In genomic region chr17:15023589-15023988, GRCh38 we compare ENCODE assay signal across 21 cellular contexts.
"Had no signal": no experiment of that assay in that cellular context is flagged by ENCODE, and none has a peak within 500 bp of the region (broad histone marks: within the 10 kb centered on the region; RNA-seq: fewer than 3 reads in every experiment).

No MANE protein-coding gene starts in this region.

- H3K27me3 ChIP-seq: gastrocnemius medialis, heart right ventricle, spleen, tibial artery, upper lobe of left lung, vagina had no signal

- H3K4me1 ChIP-seq: gastrocnemius medialis, heart right ventricle, left ventricle myocardium inferior, spleen, tibial artery, upper lobe of left lung, vagina had no signal

- H3K27ac Mint-ChIP-seq: naive thymus-derived CD8-positive, alpha-beta T cell; stimulated activated memory B cell treated with anti-CD40 and anti-IgM and Interleukin-4, amounts not matched to agents 10 μg/mL and 1 μg/mL and 100 μg/mL, for 72 hours; stimulated activated naive CD8-positive, alpha-beta T cell treated with anti-CD3 and anti-CD28 coated beads, Interleukin-15, Interleukin-2, amounts not matched to agents 100 ng/mL and 50 ng/mL, for 24 hours had no signal

- H3K36me3 ChIP-seq: gastrocnemius medialis, heart right ventricle, left ventricle myocardium inferior, spleen, tibial artery, upper lobe of left lung, vagina had no signal

- FAIRE-seq: kidney had no signal

- H3K4me1 Mint-ChIP-seq: naive thymus-derived CD8-positive, alpha-beta T cell; stimulated activated memory B cell treated with anti-CD40 and anti-IgM and Interleukin-4, amounts not matched to agents 10 μg/mL and 1 μg/mL and 100 μg/mL, for 72 hours had no signal

- H3K9me3 Mint-ChIP-seq: stimulated activated memory B cell treated with anti-CD40 and anti-IgM and Interleukin-4, amounts not matched to agents 10 μg/mL and 1 μg/mL and 100 μg/mL, for 72 hours; stimulated activated naive CD8-positive, alpha-beta T cell treated with anti-CD3 and anti-CD28 coated beads, Interleukin-15, Interleukin-2, amounts not matched to agents 100 ng/mL and 50 ng/mL, for 24 hours had no signal

- DNase-seq: effector CD4-positive, alpha-beta T cell; gastrocnemius medialis; heart right ventricle; kidney; left cardiac atrium; left ventricle myocardium inferior; mucosa of descending colon; naive thymus-derived CD8-positive, alpha-beta T cell; posterior cingulate gyrus; spleen; stimulated activated CD4-positive, alpha-beta T cell treated with anti-CD3 and anti-CD28 coated beads, Interleukin-15, amount 100 ng/mL, for 24 hours; stimulated activated CD4-positive, alpha-beta T cell treated with anti-CD3 and anti-CD28 coated beads, Interleukin-1b, Interleukin-23, amount 100 ng/mL, for 48 hours; stimulated activated CD4-positive, alpha-beta T cell treated with anti-CD3 and anti-CD28 coated beads, Interleukin-4, amount 100 ng/mL, for 24 hours; tibial artery; upper lobe of left lung had no signal

- H3K36me3 Mint-ChIP-seq: naive thymus-derived CD8-positive, alpha-beta T cell; stimulated activated memory B cell treated with anti-CD40 and anti-IgM and Interleukin-4, amounts not matched to agents 10 μg/mL and 1 μg/mL and 100 μg/mL, for 72 hours had no signal

- H3K9me3 ChIP-seq: gastrocnemius medialis, left ventricle myocardium inferior, mucosa of descending colon, tibial artery, vagina had no signal

- H3K4me3 ChIP-seq: coronary artery, gastrocnemius medialis, heart right ventricle, left ventricle myocardium inferior, lung, mucosa of descending colon, spleen, tibial artery, upper lobe of left lung, vagina had no signal

- H3K4me3 Mint-ChIP-seq: naive thymus-derived CD8-positive, alpha-beta T cell; stimulated activated memory B cell treated with anti-CD40 and anti-IgM and Interleukin-4, amounts not matched to agents 10 μg/mL and 1 μg/mL and 100 μg/mL, for 72 hours; stimulated activated naive CD8-positive, alpha-beta T cell treated with anti-CD3 and anti-CD28 coated beads, Interleukin-15, Interleukin-2, amounts not matched to agents 100 ng/mL and 50 ng/mL, for 24 hours had no signal

- H3K27me3 Mint-ChIP-seq: stimulated activated memory B cell treated with anti-CD40 and anti-IgM and Interleukin-4, amounts not matched to agents 10 μg/mL and 1 μg/mL and 100 μg/mL, for 72 hours; stimulated activated naive CD8-positive, alpha-beta T cell treated with anti-CD3 and anti-CD28 coated beads, Interleukin-15, Interleukin-2, amounts not matched to agents 100 ng/mL and 50 ng/mL, for 24 hours had no signal

- ATAC-seq: gastrocnemius medialis; heart right ventricle; left cardiac atrium; mucosa of descending colon; naive thymus-derived CD8-positive, alpha-beta T cell; sciatic nerve; stimulated activated memory B cell treated with anti-CD40 and anti-IgM and Interleukin-4, amounts not matched to agents 10 μg/mL and 1 μg/mL and 100 μg/mL, for 72 hours had no signal

- H3K27ac ChIP-seq: coronary artery, gastrocnemius medialis, heart right ventricle, left ventricle myocardium inferior, spleen, tibial artery, upper lobe of left lung, vagina had no signal
